23 cellular contexts compared by ENCODE assay signal in genomic region chr18:36719630-36720029, GRCh38.
"Had no signal": no experiment of that assay in that cellular context is flagged by ENCODE, and none has a peak within 500 bp of the region (broad histone marks: within the 10 kb centered on the region; RNA-seq: fewer than 3 reads in every experiment).

No MANE protein-coding gene starts in this region.

- FAIRE-seq: HTR-8/SVneo, K562, RCC 7860 had no signal

- H3K36me3 Mint-ChIP-seq: IgD-negative memory B cell had no signal

- H3K4me1 ChIP-seq: SJCRH30 had no signal

- H3K27ac ChIP-seq: HL-60, KMS-11, SJCRH30 had no signal

- H3K9me3 Mint-ChIP-seq: IgD-negative memory B cell had no signal

- H3K4me3 ChIP-seq: K562, SJCRH30 had no signal

- DNase-seq: Kasumi-1, MM.1S, NCI-H1092 treated with DMSO at 0.1 percent for 48 hours, NCI-H1436, NCI-H187, NCI-H2029, NCI-H2081 treated with DMSO at 0.1 percent for 48 hours, NCI-H2171, NCI-H446, NCI-H510A, NCI-H524 treated with DMSO at 0.1 percent for 48 hours, NCI-H69, NCI-H774, RPMI8226, SHP77 treated with DMSO at 0.1 percent for 48 hours, SJCRH30 had no signal

- H3K27ac Mint-ChIP-seq: IgD-negative memory B cell had no signal

- H3K9ac ChIP-seq: KMS-11 had no signal

- H3K27me3 ChIP-seq: SJCRH30 had no signal

- ATAC-seq: K562, SK-N-SH treated with all-trans-retinoic acid at 6 μM for 48 hours had no signal

- H3K9me3 ChIP-seq: SJCRH30 had no signal

- H3K36me3 ChIP-seq: SJCRH30 had no signal

- H3K4me3 Mint-ChIP-seq: IgD-negative memory B cell had no signal

- H3K4me1 Mint-ChIP-seq: IgD-negative memory B cell had no signal
